In genomic region chr1:120544434-120544833, GRCh38 we compare ENCODE assay signal across 8 cellular contexts.
DNase-seq lines count a peak whose midpoint lies in the region; ATAC-seq and TF ChIP-seq lines count a peak whose summit lies in the region.
"Not testable (repeated sequence)": the region's sequence is repeated elsewhere in the genome, so short reads cannot be mapped to it uniquely, and the experiment has no call there.

No MANE protein-coding gene starts in this region.

- H3K27ac ChIP-seq in CD4-positive, alpha-beta memory T cell (ENCODE audit: low read depth, low read length), result not testable (repeated sequence)

- H3K27me3 Mint-ChIP-seq in CD4-positive, alpha-beta memory T cell; activated B cell treated with CpG ODN at 0.5 μM for 24 hours: not testable (repeated sequence)

- peak; percentile 70 to 90 (median 81) for DNase-seq in CD4-positive, alpha-beta memory T cell
- DNase-seq in activated B cell treated with CpG ODN at 0.5 μM for 24 hours (peak; percentile 28), omental fat pad (ENCODE audit: low spot score) (peak; percentile 83)
- DNase-seq in activated gamma-delta T cell treated with anti-CD3 and anti-CD28 coated beads, Interleukin-2, amount 50 U/mL, for 16 hours (ENCODE audit: low read depth), result peak; percentile 80
- not testable (repeated sequence) for DNase-seq in fibroblast of villous mesenchyme (ENCODE audit: low read depth)
- peak; percentile 59 to 76 for DNase-seq in stimulated activated CD8-positive, alpha-beta memory T cell treated with anti-CD3 and anti-CD28 coated beads, Interleukin-4, amount 100 ng/mL, for 1 hour (ENCODE audit: low read depth in 2 of 2, low spot score in 1 of 2)

- H3K4me1 Mint-ChIP-seq in CD4-positive, alpha-beta memory T cell; activated B cell treated with CpG ODN at 0.5 μM for 24 hours: not testable (repeated sequence)

- not testable (repeated sequence) for H3K9me3 ChIP-seq in CD4-positive, alpha-beta memory T cell (ENCODE audit: control insufficient read depth in 1 of 2, low read length in 2 of 2)

- CTCF ChIA-PET in CD4-positive, alpha-beta memory T cell (lab: Charles Lee; ENCODE audit: partially characterized antibody); activated B cell treated with CpG ODN at 0.5 μM for 24 hours (lab: Charles Lee): not testable (repeated sequence)

- H3K27me3 ChIP-seq in CD4-positive, alpha-beta memory T cell (ENCODE audit: insufficient read depth, low read length), result not testable (repeated sequence)

- H3K36me3 ChIP-seq in CD4-positive, alpha-beta memory T cell (ENCODE audit: insufficient read depth, low read length), result not testable (repeated sequence)

- not testable (repeated sequence) for TF ChIP-seq CTCF in activated B cell treated with CpG ODN at 0.5 μM for 24 hours (IDR thresholded peaks at IDR 0.05); omental fat pad (IDR thresholded peaks at IDR 0.05)
- TF ChIP-seq CTCF in fibroblast of villous mesenchyme (IDR thresholded peaks at IDR 0.05; ENCODE audit: insufficient read depth, low read depth, low read length), result peak; percentile 43

- H3K9me3 Mint-ChIP-seq in CD4-positive, alpha-beta memory T cell; activated B cell treated with CpG ODN at 0.5 μM for 24 hours: not testable (repeated sequence)

- intact Hi-C loops in CD4-positive, alpha-beta memory T cell (cut with micrococcal nuclease); activated B cell treated with CpG ODN at 0.5 μM for 24 hours (cut with micrococcal nuclease): not testable (repeated sequence)

- H3K36me3 Mint-ChIP-seq in CD4-positive, alpha-beta memory T cell; activated B cell treated with CpG ODN at 0.5 μM for 24 hours (ENCODE audit: low read depth): not testable (repeated sequence)

- H3K4me1 ChIP-seq in CD4-positive, alpha-beta memory T cell (ENCODE audit: insufficient read depth, low read length), result not testable (repeated sequence)

- ATAC-seq in GM21367 (IDR thresholded peaks at IDR 0.05; ENCODE audit: unreplicated experiment) (peak; percentile 85), HG03175 (IDR thresholded peaks at IDR 0.05; ENCODE audit: unreplicated experiment) (peak; percentile 94), activated B cell treated with CpG ODN at 0.5 μM for 24 hours (ENCODE audit: low read depth) (peak; percentile 100), omental fat pad (ENCODE audit: low FRiP score) (peak; percentile 85)

- not testable (repeated sequence) for H3K4me3 Mint-ChIP-seq in CD4-positive, alpha-beta memory T cell; activated B cell treated with CpG ODN at 0.5 μM for 24 hours

- H3K27ac Mint-ChIP-seq in CD4-positive, alpha-beta memory T cell; activated B cell treated with CpG ODN at 0.5 μM for 24 hours: not testable (repeated sequence)

- POLR2A ChIA-PET in CD4-positive, alpha-beta memory T cell (lab: Charles Lee; ENCODE audit: partially characterized antibody); activated B cell treated with CpG ODN at 0.5 μM for 24 hours (lab: Charles Lee): not testable (repeated sequence)

- not testable (repeated sequence) for H3K4me3 ChIP-seq in CD4-positive, alpha-beta memory T cell (ENCODE audit: low read length in 2 of 2); fibroblast of villous mesenchyme (ENCODE audit: low read depth, low read length)
